Comparison of ENCODE assay signal across 1 cellular context in genomic region chr1:156282479-156283222, GRCh38.
TF ChIP-seq lines count a peak whose summit lies in the region.

TSS of gene SMG5 (minus strand) at chr1:156282825. CDS start at chr1:156282680, 145 bp downstream.

TF ChIP-seq in GM12878, 131 proteins besides CTCF, POLR2A, EP300 and RAD21 (continued from another document and continues in another):
- no peak for TF ChIP-seq ZBTB11 (CRISPR knock-in tag; IDR thresholded peaks at IDR 0.05)
- no peak for TF ChIP-seq ZNF274 (IDR thresholded peaks at IDR 0.05; ENCODE audit: insufficient read depth, insufficient read length)
- TF ChIP-seq SMARCA5 (IDR thresholded peaks at IDR 0.05): no peak; the same call in none of the 2 replicates
- no peak for TF ChIP-seq USF1 (IDR thresholded peaks at IDR 0.05; ENCODE audit: borderline replicate concordance, extremely low read length, insufficient read depth, low read depth, low read length)
- peak; percentile 97 for TF ChIP-seq PML (IDR thresholded peaks at IDR 0.05; ENCODE audit: low read length)
- peak; percentile 99 for TF ChIP-seq YY1 (IDR thresholded peaks at IDR 0.05; ENCODE audit: low read depth, low read length)
- peak; percentile 39 for TF ChIP-seq PAX5 (IDR thresholded peaks at IDR 0.05; ENCODE audit: borderline replicate concordance, low read depth, low read length)
- no peak for TF ChIP-seq MTA3 (IDR thresholded peaks at IDR 0.05; ENCODE audit: borderline replicate concordance, low read length)
- peak; percentile 100 for TF ChIP-seq TARDBP (IDR thresholded peaks at IDR 0.05; ENCODE audit: borderline replicate concordance)
- peak; percentile 58 for TF ChIP-seq LARP7 (IDR thresholded peaks at IDR 0.05)
- TF ChIP-seq MEF2B (IDR thresholded peaks at IDR 0.05; ENCODE audit: partially characterized antibody, poor library complexity, severe bottlenecking): peak; percentile 10
- TF ChIP-seq POLR2AphosphoS2 (IDR thresholded peaks at IDR 0.05; ENCODE audit: low read depth, low read length): peak; percentile 90; the same call in 1 of the 2 replicates
- TF ChIP-seq PRDM15 (CRISPR knock-in tag; IDR thresholded peaks at IDR 0.05): no peak
- TF ChIP-seq WRNIP1 (IDR thresholded peaks at IDR 0.05; ENCODE audit: borderline replicate concordance, low read depth, low read length): no peak
- peak; percentile 47 for TF ChIP-seq RELA (IDR thresholded peaks at IDR 0.05; ENCODE audit: borderline replicate concordance, partially characterized antibody)
- TF ChIP-seq ESRRA (IDR thresholded peaks at IDR 0.05; ENCODE audit: low read length): no peak
- TF ChIP-seq SRF (IDR thresholded peaks at IDR 0.05; ENCODE audit: low read depth in 2 of 2, low read length in 2 of 2): peak in 1 of 2 experiments; percentile 76; a peak in 2 of 4 replicates
- no peak for TF ChIP-seq ZNF592 (IDR thresholded peaks at IDR 0.05)
- no peak for TF ChIP-seq SMC3 (IDR thresholded peaks at IDR 0.05; ENCODE audit: borderline replicate concordance, low read length)
- peak; percentile 87 for TF ChIP-seq HSF1 (IDR thresholded peaks at IDR 0.05; ENCODE audit: low read depth, low read length)
- 0 out of 2 replicates have a peak, but pooled peaks have one; percentile 33 for TF ChIP-seq FOXK2 (IDR thresholded peaks at IDR 0.05)
- no peak for TF ChIP-seq CEBPB (IDR thresholded peaks at IDR 0.05; ENCODE audit: borderline replicate concordance in 1 of 2, low read depth in 2 of 2, low read length in 2 of 2)
- TF ChIP-seq JUND (IDR thresholded peaks at IDR 0.05; ENCODE audit: low read depth, low read length): no peak
- no peak for TF ChIP-seq STAT3 (IDR thresholded peaks at IDR 0.05; ENCODE audit: low read depth, low read length)
- TF ChIP-seq JUNB (IDR thresholded peaks at IDR 0.05): no peak
- no peak for TF ChIP-seq SUZ12 (IDR thresholded peaks at IDR 0.05; ENCODE audit: unreplicated experiment)
- TF ChIP-seq MLLT1 (IDR thresholded peaks at IDR 0.05): peak; percentile 54; the same call in 1 of the 2 replicates
- 0 out of 2 replicates have a peak, but pooled peaks have one; percentile 24 for TF ChIP-seq EED (IDR thresholded peaks at IDR 0.05; ENCODE audit: low read depth)
- peak; percentile 79 for TF ChIP-seq RUNX3 (IDR thresholded peaks at IDR 0.05; ENCODE audit: low read length)
- TF ChIP-seq KDM1A (IDR thresholded peaks at IDR 0.05; ENCODE audit: borderline replicate concordance): no peak
- peak; percentile 93 for TF ChIP-seq TAF1 (IDR thresholded peaks at IDR 0.05; ENCODE audit: borderline replicate concordance, low read depth, low read length)
- TF ChIP-seq PBX3 (IDR thresholded peaks at IDR 0.05; ENCODE audit: insufficient replicate concordance, low read depth, low read length): peak; percentile 15
- TF ChIP-seq ATF7 (IDR thresholded peaks at IDR 0.05; ENCODE audit: low read depth): peak; percentile 67
- peak; percentile 63 for TF ChIP-seq KLF5 (IDR thresholded peaks at IDR 0.05; ENCODE audit: partially characterized antibody)
- TF ChIP-seq CBFB (IDR thresholded peaks at IDR 0.05; ENCODE audit: low read depth): peak; percentile 98
- no peak for TF ChIP-seq FOS (IDR thresholded peaks at IDR 0.05; ENCODE audit: borderline replicate concordance, extremely low read depth, insufficient read length)
- TF ChIP-seq CHD4 (IDR thresholded peaks at IDR 0.05): no peak
- TF ChIP-seq STAT1 (conservative IDR thresholded peaks at IDR 0.05): peak; percentile 90; the same call in 1 of the 2 replicates
- no peak for TF ChIP-seq ZSCAN29 (IDR thresholded peaks at IDR 0.05)
- TF ChIP-seq EGR1 (IDR thresholded peaks at IDR 0.05; ENCODE audit: borderline replicate concordance in 1 of 2, low read depth in 2 of 2, low read length in 2 of 2): peak in 1 of 2 experiments; percentile 66; a peak in 1 of 3 replicates
- TF ChIP-seq ZBED1 (IDR thresholded peaks at IDR 0.05; ENCODE audit: borderline replicate concordance): peak; percentile 21; the same call in 1 of the 2 replicates
- peak; percentile 74; the same call in 1 of the 2 replicates for TF ChIP-seq TCF12 (IDR thresholded peaks at IDR 0.05; ENCODE audit: low read depth, low read length)
- 0 out of 2 replicates have a peak, but pooled peaks have one; percentile 13 for TF ChIP-seq SREBF1 (IDR thresholded peaks at IDR 0.05; ENCODE audit: low read length)
- no peak for TF ChIP-seq HDAC2 (IDR thresholded peaks at IDR 0.05)
- TF ChIP-seq YBX1 (IDR thresholded peaks at IDR 0.05): no peak
- TF ChIP-seq SIN3A (IDR thresholded peaks at IDR 0.05; ENCODE audit: low read depth, low read length): peak; percentile 93
- TF ChIP-seq NFIC (IDR thresholded peaks at IDR 0.05; ENCODE audit: low read depth, low read length): no peak
- TF ChIP-seq RAD51 (IDR thresholded peaks at IDR 0.05): no peak
- no peak for TF ChIP-seq ATF2 (IDR thresholded peaks at IDR 0.05; ENCODE audit: low read length)
- TF ChIP-seq CBX3 (IDR thresholded peaks at IDR 0.05; ENCODE audit: borderline replicate concordance, low read depth): no peak
- 0 out of 2 replicates have a peak, but pooled peaks have one; percentile 30 for TF ChIP-seq CHD1 (IDR thresholded peaks at IDR 0.05; ENCODE audit: low read depth, low read length)
- TF ChIP-seq RCOR1 (conservative IDR thresholded peaks at IDR 0.05; ENCODE audit: low read depth, low read length): peak; percentile 100
